In genomic region chr2:140580799-140581198, GRCh38 we compare ENCODE assay signal across 24 cellular contexts.
A peak's percentile ranks its signal among the peaks of the same experiment; 100 is the strongest.
DNase-seq lines count a peak whose midpoint lies in the region; ATAC-seq and TF ChIP-seq lines count a peak whose summit lies in the region.
"Had no signal": no experiment of that assay in that cellular context is flagged by ENCODE, and none has a peak within 500 bp of the region (broad histone marks: within the 10 kb centered on the region; RNA-seq: fewer than 3 reads in every experiment).

No MANE protein-coding gene starts in this region.

- H3K9me2 ChIP-seq in SK-N-SH = no peaks in the 10 kb centered on the region

- H2AFZ ChIP-seq in SK-N-SH (ENCODE audit: low read depth) = no peak overlapping the region
- H2AFZ ChIP-seq in osteoblast (ENCODE audit: low read length) = no peak overlapping the region

- H3K4me3 Mint-ChIP-seq in natural killer cell = no peak overlapping the region
- H3K4me3 Mint-ChIP-seq: naive thymus-derived CD8-positive, alpha-beta T cell had no signal

- H3K4me1 Mint-ChIP-seq in natural killer cell = no peaks in the 10 kb centered on the region
- H3K4me1 Mint-ChIP-seq: naive thymus-derived CD8-positive, alpha-beta T cell had no signal

- TF ChIP-seq CTCF in SK-N-SH (IDR thresholded peaks at IDR 0.05) (no peak), osteoblast (IDR thresholded peaks at IDR 0.05; ENCODE audit: extremely low read depth, low read depth, low read length) (no peak), natural killer cell (IDR thresholded peaks at IDR 0.05) (no peak)

- H3K4me2 ChIP-seq in SK-N-SH (no peak overlapping the region), osteoblast (ENCODE audit: insufficient read depth, low read length) (no peak overlapping the region)
- H3K4me2 ChIP-seq: BLaER1 had no signal

- H3K9me3 Mint-ChIP-seq in natural killer cell = peaks cover 7 to 11% of the 10 kb centered on the region in 2 donors

- no peak for ATAC-seq in SK-N-SH treated with all-trans-retinoic acid at 6 μM for 48 hours
- ATAC-seq in left colon = peak; percentile 28
- ATAC-seq in natural killer cell = no peak
- ATAC-seq: heart left ventricle; naive thymus-derived CD8-positive, alpha-beta T cell; upper lobe of right lung had no signal

- H3K36me3 ChIP-seq in SK-N-SH (replicated peaks in 1 of 2; ENCODE audit: control insufficient read depth in 1 of 2, insufficient read depth in 2 of 2, low read length in 1 of 2) (no peaks in the 10 kb centered on the region), SK-N-MC (ENCODE audit: insufficient read depth, low read length) (no peaks in the 10 kb centered on the region), osteoblast (ENCODE audit: insufficient read depth, low read length) (no peaks in the 10 kb centered on the region)
- H3K36me3 ChIP-seq: BLaER1, cardiac muscle cell, heart left ventricle, upper lobe of right lung had no signal

- H3K4me1 ChIP-seq in SK-N-SH (ENCODE audit: control insufficient read depth in 1 of 2, insufficient read depth in 2 of 2, low read depth in 1 of 2, low read length in 1 of 2) = no peaks in the 10 kb centered on the region; a peak in 1 of 4 replicates
- H3K4me1 ChIP-seq in osteoblast (ENCODE audit: insufficient read depth, low read length) = no peaks in the 10 kb centered on the region
- H3K4me1 ChIP-seq: BLaER1, heart left ventricle, upper lobe of right lung had no signal

- peak; percentile 6 for DNase-seq in SK-N-SH
- no peak for DNase-seq in SK-N-MC (ENCODE audit: low read depth, low spot score)
- no peak for DNase-seq in left colon
- DNase-seq in osteoblast (ENCODE audit: insufficient read length, low spot score, missing footprints) = no peak
- no peak for DNase-seq in natural killer cell
- no peak for DNase-seq in NCI-H1930 (lab: John Stamatoyannopoulos, UW)
- no peak for DNase-seq in GM19238 (ENCODE audit: insufficient read length, low spot score)
- DNase-seq: activated CD4-positive, alpha-beta T cell treated with anti-CD3 and anti-CD28 coated beads, Interleukin-2, amount 50 U/mL, for 1 hour; activated CD8-positive, alpha-beta memory T cell treated with anti-CD3 and anti-CD28 coated beads, Interleukin-2, amount 50 U/mL, for 4 hours; activated effector memory CD4-positive, alpha-beta T cell treated with anti-CD3 and anti-CD28 coated beads, Interleukin-2, amount 50 U/mL, for 16 hours; dorsolateral prefrontal cortex; erythroblast; GOT3; heart left ventricle; naive thymus-derived CD8-positive, alpha-beta T cell; NCI-H1105; RPMI8226; stimulated activated CD4-positive, alpha-beta T cell treated with anti-CD3 and anti-CD28 coated beads, Interleukin-2, amount 100 ng/mL, for 48 hours; upper lobe of right lung had no signal

- H3K9ac ChIP-seq in SK-N-SH (no peak overlapping the region), SK-N-MC (ENCODE audit: insufficient read length) (no peak overlapping the region)
- H3K9ac ChIP-seq: BLaER1 had no signal

- intact Hi-C loops in left colon (cut with DNase I, micrococcal nuclease) (no loop called here), natural killer cell (cut with micrococcal nuclease) (no loop called here)

- no peaks in the 10 kb centered on the region for H3K9me3 ChIP-seq in SK-N-SH
- H3K9me3 ChIP-seq in SK-N-MC (ENCODE audit: low read depth, low read length) = no peaks in the 10 kb centered on the region
- no peaks in the 10 kb centered on the region for H3K9me3 ChIP-seq in osteoblast (ENCODE audit: low read depth, low read length)
- H3K9me3 ChIP-seq: BLaER1, heart left ventricle, upper lobe of right lung had no signal

- 59% methylated on average over 1 of the region's 1 CpG for WGBS in SK-N-SH (ENCODE audit: low lambda C conversion rate)

- no peaks in the 10 kb centered on the region for H4K20me1 ChIP-seq in SK-N-SH (ENCODE audit: insufficient read depth)
- H4K20me1 ChIP-seq in osteoblast (ENCODE audit: insufficient read depth, low read length) = no peaks in the 10 kb centered on the region
- H4K20me1 ChIP-seq: BLaER1 had no signal

- no peaks in the 10 kb centered on the region for H3K36me3 Mint-ChIP-seq in natural killer cell
- H3K36me3 Mint-ChIP-seq: naive thymus-derived CD8-positive, alpha-beta T cell had no signal

- no peaks in the 10 kb centered on the region for H3K27me3 ChIP-seq in SK-N-SH (ENCODE audit: insufficient read depth)
- no peaks in the 10 kb centered on the region for H3K27me3 ChIP-seq in osteoblast (ENCODE audit: insufficient read depth, low read length)
- H3K27me3 ChIP-seq: BLaER1, cardiac muscle cell, dorsolateral prefrontal cortex, heart left ventricle, upper lobe of right lung had no signal

- H3K79me2 ChIP-seq in SK-N-SH (ENCODE audit: insufficient read depth) = no peaks in the 10 kb centered on the region
- H3K79me2 ChIP-seq in osteoblast (ENCODE audit: insufficient read depth, low read length) = no peaks in the 10 kb centered on the region

- TF ChIP-seq EP300 in SK-N-SH (IDR thresholded peaks at IDR 0.05; ENCODE audit: borderline replicate concordance in 1 of 2, low read depth in 1 of 2, low read length in 1 of 2) = no peak

- no peak overlapping the region for H3K27ac ChIP-seq in SK-N-SH (ENCODE audit: low read depth in 2 of 2, low read length in 1 of 2)
- peak overlapping the region; percentile 0; the same call in 1 of the 2 replicates for H3K27ac ChIP-seq in SK-N-MC
- no peak overlapping the region for H3K27ac ChIP-seq in osteoblast (ENCODE audit: low read depth, low read length)
- H3K27ac ChIP-seq: BLaER1, cardiac muscle cell, dorsolateral prefrontal cortex, heart left ventricle, skin epidermis, upper lobe of right lung had no signal

- POLR2A ChIA-PET in SK-N-SH (lab: Yijun Ruan, JAX) = no interaction called here

- no peak overlapping the region for H3K4me3 ChIP-seq in SK-N-SH (ENCODE audit: low read depth in 2 of 2, low read length in 1 of 2)
- H3K4me3 ChIP-seq in SK-N-MC = no peak overlapping the region; the same call in 1 of the 2 replicates
- H3K4me3 ChIP-seq in osteoblast (ENCODE audit: insufficient read depth, low read length) = no peak overlapping the region
- H3K4me3 ChIP-seq: BLaER1, cardiac muscle cell, dorsolateral prefrontal cortex, heart left ventricle, lung, skin epidermis, upper lobe of right lung had no signal

- CTCF ChIA-PET in SK-N-SH (lab: Yijun Ruan, JAX) = interaction anchor here (2.2 kb wide), 1 partner anchor 16 kb away, joined by 6 read pairs; no protein-coding TSS in a partner anchor

- H3F3A ChIP-seq in SK-N-SH (replicated peaks; ENCODE audit: insufficient read depth) = no peaks in the 10 kb centered on the region

- TF ChIP-seq RAD21 in SK-N-SH (IDR thresholded peaks at IDR 0.05; ENCODE audit: low read length) = no peak

- H3K27me3 Mint-ChIP-seq in natural killer cell (ENCODE audit: low read depth in 2 of 2) = no peaks in the 10 kb centered on the region
- H3K27me3 Mint-ChIP-seq: naive thymus-derived CD8-positive, alpha-beta T cell had no signal

- no peak overlapping the region for H3K27ac Mint-ChIP-seq in natural killer cell
- H3K27ac Mint-ChIP-seq: naive thymus-derived CD8-positive, alpha-beta T cell had no signal

TF ChIP-seq in SK-N-SH, 30 proteins besides CTCF, POLR2A, EP300 and RAD21 (continues in another document):
- TF ChIP-seq POLR2AphosphoS5 (IDR thresholded peaks at IDR 0.05; ENCODE audit: low read depth, low read length) = no peak
- no peak for TF ChIP-seq YY1 (IDR thresholded peaks at IDR 0.05; ENCODE audit: low read depth)
- no peak for TF ChIP-seq MEF2A (IDR thresholded peaks at IDR 0.05; ENCODE audit: borderline replicate concordance, low read depth)
- no peak for TF ChIP-seq GATA2 (CRISPR knock-in tag; IDR thresholded peaks at IDR 0.05)
- no peak for TF ChIP-seq TCF12 (IDR thresholded peaks at IDR 0.05)
- TF ChIP-seq, protein P1, sequence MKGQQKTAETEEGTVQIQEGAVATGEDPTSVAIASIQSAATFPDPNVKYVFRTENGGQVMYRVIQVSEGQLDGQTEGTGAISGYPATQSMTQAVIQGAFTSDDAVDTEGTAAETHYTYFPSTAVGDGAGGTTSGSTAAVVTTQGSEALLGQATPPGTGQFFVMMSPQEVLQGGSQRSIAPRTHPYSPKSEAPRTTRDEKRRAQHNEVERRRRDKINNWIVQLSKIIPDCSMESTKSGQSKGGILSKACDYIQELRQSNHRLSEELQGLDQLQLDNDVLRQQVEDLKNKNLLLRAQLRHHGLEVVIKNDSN (IDR thresholded peaks at IDR 0.05; ENCODE audit: borderline replicate concordance, low read depth) = no peak
- TF ChIP-seq EZH2phosphoT487 (IDR thresholded peaks at IDR 0.05; ENCODE audit: borderline replicate concordance, low read depth) = no peak
- TF ChIP-seq RXRA (IDR thresholded peaks at IDR 0.05; ENCODE audit: borderline replicate concordance, low read depth) = no peak

TF ChIP-seq in SK-N-SH treated with all-trans-retinoic acid at 6 μM for 48 hours, 23 proteins besides CTCF, POLR2A, EP300 and RAD21:
- TF ChIP-seq RARB (CRISPR knock-in tag; IDR thresholded peaks at IDR 0.05) (no peak), CSDC2 (CRISPR knock-in tag; IDR thresholded peaks at IDR 0.05) (no peak), ZNF565 (CRISPR knock-in tag; conservative IDR thresholded peaks at IDR 0.05; ENCODE audit: low read depth) (no peak), PPARA (CRISPR knock-in tag; IDR thresholded peaks at IDR 0.05; ENCODE audit: borderline replicate concordance) (no peak)
TF ChIP-seq in SK-N-SH treated with all-trans-retinoic acid at 6 μM for 48 hours: peak in this region for 0.
